ENCODE assay signal across 16 cellular contexts in the genomic region with DNA sequence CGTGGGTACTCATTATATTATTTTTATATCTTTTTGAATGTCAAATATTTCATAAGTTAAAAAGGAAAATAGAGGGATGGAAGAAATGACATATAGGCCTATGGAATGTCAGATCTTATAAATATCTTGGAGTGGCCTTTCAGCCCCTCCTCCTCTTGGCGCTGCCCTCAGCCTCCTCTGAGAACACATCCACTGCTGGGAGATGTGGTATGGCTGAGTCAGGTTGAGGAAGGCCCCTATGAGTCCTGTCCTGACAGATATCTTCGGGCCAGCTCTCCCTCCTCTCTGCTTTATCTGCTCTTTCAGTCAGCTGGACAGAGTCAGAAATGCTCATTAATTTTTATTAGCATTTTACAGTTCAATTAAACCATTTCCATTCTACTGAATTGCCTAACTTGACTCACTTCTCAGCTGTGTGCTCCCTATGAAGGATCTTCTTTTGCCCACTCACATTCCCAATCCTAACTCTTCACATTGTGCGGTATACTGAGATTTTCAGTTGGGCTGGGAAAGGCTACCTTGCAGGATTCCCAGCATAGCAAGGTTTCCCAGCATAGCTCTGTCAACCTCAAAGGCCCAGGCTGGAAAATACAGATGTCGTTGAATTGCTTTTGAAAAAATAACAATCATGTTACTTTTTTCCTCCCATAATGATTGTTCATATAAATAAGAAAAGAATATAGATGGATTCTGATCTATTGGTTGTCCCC.
DNase-seq lines count a peak whose midpoint lies in the region; ATAC-seq and TF ChIP-seq lines count a peak whose summit lies in the region.
"Had no signal": no experiment of that assay in that cellular context is flagged by ENCODE, and none has a peak within 500 bp of the region (broad histone marks: within the 10 kb centered on the region; RNA-seq: fewer than 3 reads in every experiment).

No MANE protein-coding gene starts in this region.

- ATAC-seq in right cardiac atrium (peak; percentile 44 to 67), HG03432 (IDR thresholded peaks at IDR 0.05; ENCODE audit: unreplicated experiment) (no peak)
- no peak for ATAC-seq in CD8-positive, alpha-beta T cell
- ATAC-seq: A549, gastrocnemius medialis had no signal

- DNase-seq in cardiac muscle cell (ENCODE audit: low read depth in 1 of 2, low spot score in 1 of 2) (peak in 1 of 2 donors; percentile 75), right atrium auricular region (ENCODE audit: low spot score) (no peak), astrocyte of the hippocampus (ENCODE audit: low read depth, low spot score) (peak; percentile 57), right cardiac atrium (no peak), RPMI8226 (no peak), NCI-H510A treated with DMSO at 0.1 percent for 48 hours (lab: John Stamatoyannopoulos, UW) (no peak)
- DNase-seq in CD8-positive, alpha-beta T cell: no peak
- DNase-seq: activated CD8-positive, alpha-beta memory T cell treated with anti-CD3 and anti-CD28 coated beads for 24 hours; activated naive CD4-positive, alpha-beta T cell; kidney; NCI-H1092; nephron progenitor cell; small intestine had no signal

- H3K4me1 Mint-ChIP-seq in CD8-positive, alpha-beta T cell (ENCODE audit: low read depth): no peaks in the 10 kb centered on the region
- H3K4me1 Mint-ChIP-seq: nephron progenitor cell had no signal

- H3K36me3 Mint-ChIP-seq in CD8-positive, alpha-beta T cell: peaks cover 68% of the 10 kb centered on the region

- H3K36me3 ChIP-seq in cardiac muscle cell: peaks cover 3% of the 10 kb centered on the region
- peaks cover 18% of the 10 kb centered on the region for H3K36me3 ChIP-seq in right atrium auricular region
- peaks cover 4% of the 10 kb centered on the region for H3K36me3 ChIP-seq in CD8-positive, alpha-beta T cell (ENCODE audit: insufficient read depth, low read length)
- H3K36me3 ChIP-seq: gastrocnemius medialis had no signal

- H3K4me3 Mint-ChIP-seq in CD8-positive, alpha-beta T cell: no peak overlapping the region
- H3K4me3 Mint-ChIP-seq: nephron progenitor cell had no signal

- no peaks in the 10 kb centered on the region for H3K27me3 ChIP-seq in cardiac muscle cell
- no peaks in the 10 kb centered on the region for H3K27me3 ChIP-seq in right atrium auricular region
- no peaks in the 10 kb centered on the region for H3K27me3 ChIP-seq in right cardiac atrium (ENCODE audit: control insufficient read depth, insufficient read depth)
- no peaks in the 10 kb centered on the region for H3K27me3 ChIP-seq in CD8-positive, alpha-beta T cell (ENCODE audit: insufficient read depth, low read length)
- H3K27me3 ChIP-seq: gastrocnemius medialis had no signal

- H3K4me1 ChIP-seq in cardiac muscle cell (ENCODE audit: low read depth) (peaks cover 10% of the 10 kb centered on the region), right atrium auricular region (peaks cover 0 to 9% of the 10 kb centered on the region in 2 donors), right cardiac atrium (ENCODE audit: control insufficient read depth, insufficient read depth, low read length) (peaks cover 1% of the 10 kb centered on the region)
- H3K4me1 ChIP-seq in CD8-positive, alpha-beta T cell (ENCODE audit: insufficient read depth, low read length): no peaks in the 10 kb centered on the region
- H3K4me1 ChIP-seq: A549, gastrocnemius medialis had no signal

- H3K9me3 ChIP-seq in cardiac muscle cell (ENCODE audit: low read depth) (no peaks in the 10 kb centered on the region), right atrium auricular region (no peaks in the 10 kb centered on the region), right cardiac atrium (ENCODE audit: control insufficient read depth, low read length) (no peaks in the 10 kb centered on the region)
- no peaks in the 10 kb centered on the region for H3K9me3 ChIP-seq in CD8-positive, alpha-beta T cell (ENCODE audit: low read length)
- H3K9me3 ChIP-seq: A549, gastrocnemius medialis had no signal

- H3K27ac ChIP-seq in cardiac muscle cell (peak overlapping the region; percentile 66), right atrium auricular region (peak overlapping the region in 1 of 2 donors; percentile 87), right cardiac atrium (ENCODE audit: low read length) (peak overlapping the region; percentile 83)
- H3K27ac ChIP-seq in CD8-positive, alpha-beta T cell (ENCODE audit: low read depth, low read length): no peak overlapping the region
- H3K27ac ChIP-seq: A549 had no signal

- no peak for TF ChIP-seq CTCF in cardiac muscle cell (IDR thresholded peaks at IDR 0.05; ENCODE audit: low read depth, low read length)
- no peak for TF ChIP-seq CTCF in right atrium auricular region (IDR thresholded peaks at IDR 0.05)
- TF ChIP-seq CTCF in CD8-positive, alpha-beta T cell (IDR thresholded peaks at IDR 0.05): no peak

- H3K27ac Mint-ChIP-seq in CD8-positive, alpha-beta T cell: no peak overlapping the region
- H3K27ac Mint-ChIP-seq: nephron progenitor cell had no signal

- no peaks in the 10 kb centered on the region for H3K27me3 Mint-ChIP-seq in CD8-positive, alpha-beta T cell (ENCODE audit: low read depth)

- no peak overlapping the region for H3K4me3 ChIP-seq in cardiac muscle cell
- H3K4me3 ChIP-seq in right atrium auricular region: no peak overlapping the region
- no peak overlapping the region for H3K4me3 ChIP-seq in right cardiac atrium (ENCODE audit: low read length)
- H3K4me3 ChIP-seq in CD8-positive, alpha-beta T cell (ENCODE audit: low read depth, low read length): no peak overlapping the region
- H3K4me3 ChIP-seq: A549, gastrocnemius medialis had no signal

- CTCF ChIA-PET in CD8-positive, alpha-beta T cell (lab: Charles Lee): no interaction called here

- POLR2A ChIA-PET in CD8-positive, alpha-beta T cell (lab: Charles Lee): no interaction called here

- intact Hi-C loops in right cardiac atrium (cut with DNase I): no loop called here
- intact Hi-C loops in CD8-positive, alpha-beta T cell (cut with DNase I, micrococcal nuclease): no loop called here

- 60% methylated on average over 5 of the region's 5 CpGs for WGBS in right cardiac atrium

- H3K9me3 Mint-ChIP-seq in CD8-positive, alpha-beta T cell: no peaks in the 10 kb centered on the region

Comparison
In these comparisons a context has a peak if more than half of its experiments do, and no peak if none do; other contexts are left out.
1. ATAC-seq: peak in right cardiac atrium (2 of 2); none in CD8-positive, alpha-beta T cell (single experiment) and HG03432 (single experiment).